Comparison of ENCODE assay signal across 27 cellular contexts in the genomic region with DNA sequence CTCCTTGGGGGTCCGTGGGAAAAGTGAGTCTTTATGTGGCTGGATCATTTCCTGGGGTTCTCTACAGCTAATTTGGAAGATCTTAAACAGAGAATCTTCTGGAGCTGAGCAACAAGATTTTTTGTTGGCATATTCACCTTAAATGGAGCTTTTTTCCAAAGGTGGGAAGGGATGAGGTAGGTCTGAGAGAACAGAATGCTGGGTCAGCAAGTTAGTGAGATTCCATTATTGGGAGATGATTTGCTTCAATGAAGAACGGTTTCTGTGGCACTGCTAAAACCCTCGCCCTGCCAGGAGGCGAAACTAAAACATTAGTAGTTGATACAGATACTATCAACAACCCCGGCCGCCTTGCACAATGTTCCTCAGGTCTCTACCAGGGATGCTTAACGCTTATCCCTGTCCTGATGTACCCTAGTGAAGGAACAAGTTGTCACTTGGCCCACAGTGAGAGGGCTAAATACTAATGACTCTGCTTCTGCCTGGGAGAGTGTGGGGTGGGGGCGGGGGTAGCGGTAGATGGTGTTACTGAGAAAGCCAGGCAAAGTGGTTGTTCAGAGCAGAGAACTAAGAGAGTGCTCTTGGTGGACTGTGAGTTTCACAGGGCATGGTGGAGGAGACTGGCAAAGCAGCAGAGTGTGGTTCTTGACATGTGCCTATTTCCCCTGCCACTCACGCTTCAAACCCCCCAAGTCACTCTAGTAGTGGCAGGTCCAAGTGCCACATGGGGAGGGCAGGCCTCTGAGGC.
DNase-seq lines count a peak whose midpoint lies in the region; ATAC-seq and TF ChIP-seq lines count a peak whose summit lies in the region.
"Had no signal": no experiment of that assay in that cellular context is flagged by ENCODE, and none has a peak within 500 bp of the region (broad histone marks: within the 10 kb centered on the region; RNA-seq: fewer than 3 reads in every experiment).

No MANE protein-coding gene starts in this region.

- intact Hi-C loops in right cardiac atrium (cut with DNase I) (no loop called here), left ventricle myocardium inferior (cut with micrococcal nuclease) (no loop called here)

- H3K4me3 ChIP-seq in right cardiac atrium (ENCODE audit: low read length) (no peak overlapping the region), left ventricle myocardium inferior (no peak overlapping the region)
- H3K4me3 ChIP-seq: cardiac muscle cell, SK-N-MC had no signal

- peak; percentile 20 to 50 for ATAC-seq in right cardiac atrium
- no peak for ATAC-seq in T-helper 17 cell
- peak; percentile 13 for ATAC-seq in stimulated activated effector memory CD8-positive, alpha-beta T cell treated with anti-CD3 and anti-CD28 coated beads, Interleukin-12 subunit alpha, Interleukin-12 subunit beta, amount 100 ng/mL, for 72 hours
- ATAC-seq in GM19395 (IDR thresholded peaks at IDR 0.05; ENCODE audit: unreplicated experiment): no peak
- ATAC-seq: stimulated activated naive B cell treated with anti-CD40 and anti-IgM and Interleukin-4, amounts not matched to agents 10 μg/mL and 1 μg/mL and 100 μg/mL, for 72 hours had no signal

- H3K4me1 ChIP-seq in right cardiac atrium (ENCODE audit: control insufficient read depth, insufficient read depth, low read length) (peaks cover 6% of the 10 kb centered on the region), left ventricle myocardium inferior (peaks cover 22% of the 10 kb centered on the region)

- no peaks in the 10 kb centered on the region for H3K36me3 ChIP-seq in left ventricle myocardium inferior
- H3K36me3 ChIP-seq: cardiac muscle cell had no signal

- H3K4me1 Mint-ChIP-seq in T-helper 17 cell (peaks cover 40% of the 10 kb centered on the region), immature natural killer cell (peaks cover 44 to 68% of the 10 kb centered on the region in 2 donors)
- H3K4me1 Mint-ChIP-seq in stimulated activated effector memory CD8-positive, alpha-beta T cell treated with anti-CD3 and anti-CD28 coated beads, Interleukin-12 subunit alpha, Interleukin-12 subunit beta, amount 100 ng/mL, for 72 hours: peaks cover 41% of the 10 kb centered on the region

- no peak overlapping the region for H3K4me3 Mint-ChIP-seq in T-helper 17 cell
- H3K4me3 Mint-ChIP-seq in immature natural killer cell: peak overlapping the region in 1 of 5 donors; percentile 18
- H3K4me3 Mint-ChIP-seq in stimulated activated effector memory CD8-positive, alpha-beta T cell treated with anti-CD3 and anti-CD28 coated beads, Interleukin-12 subunit alpha, Interleukin-12 subunit beta, amount 100 ng/mL, for 72 hours: no peak overlapping the region
- H3K4me3 Mint-ChIP-seq: activated naive CD4-positive, alpha-beta T cell treated with anti-CD3 and anti-CD28 coated beads, Interleukin-2, amount 10 ng/mL, durations not matched to agents 7 days and 5 days; dendritic cell treated with granulocyte-macrophage colony-stimulating factor and Interleukin-4, amounts not matched to agents 40 ng/mL and 50 ng/mL, for 4 days; stimulated activated naive B cell treated with anti-CD40 and anti-IgM and Interleukin-4, amounts not matched to agents 10 μg/mL and 1 μg/mL and 100 μg/mL, for 72 hours had no signal

- H3K27me3 Mint-ChIP-seq in T-helper 17 cell (no peaks in the 10 kb centered on the region), immature natural killer cell (ENCODE audit: low read depth in 3 of 3) (peaks cover 0 to 1% (median 0%) of the 10 kb centered on the region in 3 donors)
- H3K27me3 Mint-ChIP-seq: activated naive CD4-positive, alpha-beta T cell treated with anti-CD3 and anti-CD28 coated beads, Interleukin-2, amount 10 ng/mL, durations not matched to agents 7 days and 5 days; dendritic cell treated with granulocyte-macrophage colony-stimulating factor and Interleukin-4, amounts not matched to agents 40 ng/mL and 50 ng/mL, for 4 days; stimulated activated naive B cell treated with anti-CD40 and anti-IgM and Interleukin-4, amounts not matched to agents 10 μg/mL and 1 μg/mL and 100 μg/mL, for 72 hours had no signal

- no peaks in the 10 kb centered on the region for H3K9me3 Mint-ChIP-seq in immature natural killer cell
- H3K9me3 Mint-ChIP-seq in stimulated activated effector memory CD8-positive, alpha-beta T cell treated with anti-CD3 and anti-CD28 coated beads, Interleukin-12 subunit alpha, Interleukin-12 subunit beta, amount 100 ng/mL, for 72 hours: no peaks in the 10 kb centered on the region
- H3K9me3 Mint-ChIP-seq: activated naive CD4-positive, alpha-beta T cell treated with anti-CD3 and anti-CD28 coated beads, Interleukin-2, amount 10 ng/mL, durations not matched to agents 7 days and 5 days; dendritic cell treated with granulocyte-macrophage colony-stimulating factor and Interleukin-4, amounts not matched to agents 40 ng/mL and 50 ng/mL, for 4 days; stimulated activated naive B cell treated with anti-CD40 and anti-IgM and Interleukin-4, amounts not matched to agents 10 μg/mL and 1 μg/mL and 100 μg/mL, for 72 hours had no signal

- H3K9me3 ChIP-seq in right cardiac atrium (ENCODE audit: control insufficient read depth, low read length): no peaks in the 10 kb centered on the region
- no peaks in the 10 kb centered on the region for H3K9me3 ChIP-seq in left ventricle myocardium inferior (replicated peaks)
- no peaks in the 10 kb centered on the region for H3K9me3 ChIP-seq in T-helper 17 cell (ENCODE audit: control insufficient read depth, low read length, poor library complexity, severe bottlenecking)

- H3K36me3 Mint-ChIP-seq in T-helper 17 cell (ENCODE audit: low read depth) (peaks cover 2% of the 10 kb centered on the region), immature natural killer cell (no peaks in the 10 kb centered on the region)
- H3K36me3 Mint-ChIP-seq in stimulated activated effector memory CD8-positive, alpha-beta T cell treated with anti-CD3 and anti-CD28 coated beads, Interleukin-12 subunit alpha, Interleukin-12 subunit beta, amount 100 ng/mL, for 72 hours: peaks cover 1% of the 10 kb centered on the region

- H3K27me3 ChIP-seq in right cardiac atrium (ENCODE audit: control insufficient read depth, insufficient read depth) (no peaks in the 10 kb centered on the region), left ventricle myocardium inferior (ENCODE audit: low read depth) (no peaks in the 10 kb centered on the region)
- H3K27me3 ChIP-seq: cardiac muscle cell had no signal

- DNase-seq in right cardiac atrium (no peak), left ventricle myocardium inferior (no peak), T-helper 17 cell (no peak), immature natural killer cell (no peak), NCI-H526 treated with DMSO at 0.1 percent for 48 hours (lab: John Stamatoyannopoulos, UW) (no peak), T-helper 9 cell (no peak)
- DNase-seq in stimulated activated effector memory CD8-positive, alpha-beta T cell treated with anti-CD3 and anti-CD28 coated beads, Interleukin-12 subunit alpha, Interleukin-12 subunit beta, amount 100 ng/mL, for 72 hours (ENCODE audit: low spot score in 2 of 2): no peak
- DNase-seq: activated naive CD4-positive, alpha-beta T cell treated with anti-CD3 and anti-CD28 coated beads, Interleukin-2, amount 10 ng/mL, durations not matched to agents 7 days and 5 days; activated T-cell treated with anti-CD3 and anti-CD28 coated beads for 4 hours; anterior cingulate cortex; DMS 273 treated with DMSO at 0.1 percent for 48 hours; glutamatergic neuron; NCI-H1092 treated with DMSO at 0.1 percent for 48 hours; NCI-H187 treated with DMSO at 0.1 percent for 48 hours; NCI-H2227 treated with DMSO at 0.1 percent for 48 hours; NCI-H774; occipital lobe; retina; stimulated activated CD4-positive, alpha-beta T cell treated with anti-CD3 and anti-CD28 coated beads, Interleukin-4, amount 100 ng/mL, for 1 hour; stimulated activated naive B cell treated with anti-CD40 and anti-IgM and Interleukin-4, amounts not matched to agents 10 μg/mL and 1 μg/mL and 100 μg/mL, for 72 hours; T-helper 2 cell had no signal

- no peak for TF ChIP-seq CTCF in left ventricle myocardium inferior (IDR thresholded peaks at IDR 0.05; ENCODE audit: borderline replicate concordance)

- WGBS in right cardiac atrium: 96% methylated on average over 10 of the region's 10 CpGs

- H3K27ac ChIP-seq in right cardiac atrium (ENCODE audit: low read length) (no peak overlapping the region), left ventricle myocardium inferior (replicated peaks) (no peak overlapping the region)
- H3K27ac ChIP-seq: C4-2B, cardiac muscle cell, SK-N-MC, VCaP had no signal

- H3K27ac Mint-ChIP-seq in T-helper 17 cell: peak overlapping the region; percentile 74
- H3K27ac Mint-ChIP-seq in immature natural killer cell: peak overlapping the region; percentile 22 to 82 (median 62)
- peak overlapping the region; percentile 15 for H3K27ac Mint-ChIP-seq in stimulated activated effector memory CD8-positive, alpha-beta T cell treated with anti-CD3 and anti-CD28 coated beads, Interleukin-12 subunit alpha, Interleukin-12 subunit beta, amount 100 ng/mL, for 72 hours
- H3K27ac Mint-ChIP-seq: activated naive CD4-positive, alpha-beta T cell treated with anti-CD3 and anti-CD28 coated beads, Interleukin-2, amount 10 ng/mL, durations not matched to agents 7 days and 5 days; dendritic cell treated with granulocyte-macrophage colony-stimulating factor and Interleukin-4, amounts not matched to agents 40 ng/mL and 50 ng/mL, for 4 days; stimulated activated naive B cell treated with anti-CD40 and anti-IgM and Interleukin-4, amounts not matched to agents 10 μg/mL and 1 μg/mL and 100 μg/mL, for 72 hours had no signal

Comparison
In these comparisons a context has a peak if more than half of its experiments do, and no peak if none do; other contexts are left out.
1. ATAC-seq: peak in right cardiac atrium (2 of 2) and stimulated activated effector memory CD8-positive, alpha-beta T cell treated with anti-CD3 and anti-CD28 coated beads, Interleukin-12 subunit alpha, Interleukin-12 subunit beta, amount 100 ng/mL, for 72 hours (single experiment); none in T-helper 17 cell (single experiment) and GM19395 (single experiment).
2. H3K27ac Mint-ChIP-seq: peak in every context shown above with its lines; median percentile 74 in T-helper 17 cell; 62 in immature natural killer cell; 15 in stimulated activated effector memory CD8-positive, alpha-beta T cell treated with anti-CD3 and anti-CD28 coated beads, Interleukin-12 subunit alpha, Interleukin-12 subunit beta, amount 100 ng/mL, for 72 hours.